Comparison of ENCODE assay signal across 9 cellular contexts in genomic region chr7:130961128-130961601, GRCh38.
DNase-seq lines count a peak whose midpoint lies in the region; ATAC-seq, FAIRE-seq and TF ChIP-seq lines count a peak whose summit lies in the region.
"Had no signal": no experiment of that assay in that cellular context is flagged by ENCODE, and none has a peak within 500 bp of the region (broad histone marks: within the 10 kb centered on the region; RNA-seq: fewer than 3 reads in every experiment).

No MANE protein-coding gene starts in this region.

- H3K9ac ChIP-seq in kidney (ENCODE audit: low read length in 2 of 2), result no peak overlapping the region

- POLR2A ChIA-PET in activated CD4-positive, alpha-beta memory T cell treated with anti-CD3 and anti-CD28 coated beads, Interleukin-2, amount 10 ng/mL, durations not matched to agents 7 days and 5 days (lab: Charles Lee), result interaction anchor here (0.9 to 17.4 kb wide), 28 partner anchors 9 to 270 kb away, joined by 3 to 322 read pairs (median 10); no protein-coding TSS in a partner anchor

- no peak for FAIRE-seq in kidney (lab: Jason Lieb, UNC)

- no peaks in the 10 kb centered on the region for H3K27me3 Mint-ChIP-seq in activated CD4-positive, alpha-beta memory T cell treated with anti-CD3 and anti-CD28 coated beads, Interleukin-2, amount 10 ng/mL, durations not matched to agents 7 days and 5 days

- no peak overlapping the region for H3K4me3 ChIP-seq in kidney (ENCODE audit: low read length in 2 of 2)
- H3K4me3 ChIP-seq: cardiac muscle cell had no signal

- peak overlapping the region; percentile 100 for H3K27ac Mint-ChIP-seq in activated CD4-positive, alpha-beta memory T cell treated with anti-CD3 and anti-CD28 coated beads, Interleukin-2, amount 10 ng/mL, durations not matched to agents 7 days and 5 days

- CTCF ChIA-PET in activated CD4-positive, alpha-beta memory T cell treated with anti-CD3 and anti-CD28 coated beads, Interleukin-2, amount 10 ng/mL, durations not matched to agents 7 days and 5 days (lab: Charles Lee), result interaction anchor here (0.5 to 8.2 kb wide), 17 partner anchors 9 to 79 kb away, joined by 3 to 66 read pairs (median 5); no protein-coding TSS in a partner anchor

- H3K9me3 Mint-ChIP-seq in activated CD4-positive, alpha-beta memory T cell treated with anti-CD3 and anti-CD28 coated beads, Interleukin-2, amount 10 ng/mL, durations not matched to agents 7 days and 5 days, result no peaks in the 10 kb centered on the region

- peak overlapping the region; percentile 93 for H3K4me3 Mint-ChIP-seq in activated CD4-positive, alpha-beta memory T cell treated with anti-CD3 and anti-CD28 coated beads, Interleukin-2, amount 10 ng/mL, durations not matched to agents 7 days and 5 days

- TF ChIP-seq CTCF in GM10266 (IDR thresholded peaks at IDR 0.05; ENCODE audit: control insufficient read depth, insufficient read depth, low read depth, missing control alignments) (no peak), kidney (IDR thresholded peaks at IDR 0.05; ENCODE audit: borderline replicate concordance, extremely low read depth, insufficient read depth) (no peak)

- peaks cover 54% of the 10 kb centered on the region for H3K36me3 Mint-ChIP-seq in activated CD4-positive, alpha-beta memory T cell treated with anti-CD3 and anti-CD28 coated beads, Interleukin-2, amount 10 ng/mL, durations not matched to agents 7 days and 5 days (ENCODE audit: low read depth)

- DNase-seq in GM10266 (ENCODE audit: extremely low spot score), result peak; percentile 59
- peak; percentile 86 for DNase-seq in LoVo (ENCODE audit: low spot score)
- DNase-seq in activated CD4-positive, alpha-beta memory T cell treated with anti-CD3 and anti-CD28 coated beads, Interleukin-2, amount 10 ng/mL, durations not matched to agents 7 days and 5 days, result peak; percentile 86
- DNase-seq in fibroblast of peridontal ligament (ENCODE audit: extremely low read depth), result peak; percentile 88
- peak; percentile 31 to 66 for DNase-seq in stimulated activated CD8-positive, alpha-beta memory T cell treated with anti-CD3 and anti-CD28 coated beads, Interleukin-15, amount 100 ng/mL, for 4 hours (ENCODE audit: low read depth in 2 of 2)
- DNase-seq in kidney, result no peak
- DNase-seq in NCI-H446 (lab: John Stamatoyannopoulos, UW), result no peak

- no peaks in the 10 kb centered on the region for H3K9me3 ChIP-seq in kidney (ENCODE audit: control insufficient read depth in 1 of 2, low read length in 2 of 2)

- peak; percentile 75 for ATAC-seq in GM21825 (IDR thresholded peaks at IDR 0.05; ENCODE audit: unreplicated experiment)

- peaks cover 0 to 7% of the 10 kb centered on the region in 2 donors for H3K36me3 ChIP-seq in kidney (ENCODE audit: control insufficient read depth in 1 of 2, insufficient read depth in 2 of 2, low read length in 2 of 2)
- H3K36me3 ChIP-seq: cardiac muscle cell had no signal

- no peak overlapping the region for H3K27ac ChIP-seq in kidney (ENCODE audit: low read depth in 2 of 2, low read length in 2 of 2)
- H3K27ac ChIP-seq: cardiac muscle cell had no signal

- peaks cover 5% of the 10 kb centered on the region in 2 donors for H3K4me1 ChIP-seq in kidney (ENCODE audit: control insufficient read depth in 1 of 2, insufficient read depth in 1 of 2, low read depth in 1 of 2, low read length in 2 of 2)

- intact Hi-C loops in kidney (cut with DNase I), result no loop called here

- H3K4me1 Mint-ChIP-seq in activated CD4-positive, alpha-beta memory T cell treated with anti-CD3 and anti-CD28 coated beads, Interleukin-2, amount 10 ng/mL, durations not matched to agents 7 days and 5 days, result peaks cover 54% of the 10 kb centered on the region

Comparison
In these comparisons a context has a peak if more than half of its experiments do, and no peak if none do; other contexts are left out.
1. DNase-seq: peak in GM10266 (single experiment), LoVo (single experiment), activated CD4-positive, alpha-beta memory T cell treated with anti-CD3 and anti-CD28 coated beads, Interleukin-2, amount 10 ng/mL, durations not matched to agents 7 days and 5 days (single experiment), fibroblast of peridontal ligament (single experiment) and stimulated activated CD8-positive, alpha-beta memory T cell treated with anti-CD3 and anti-CD28 coated beads, Interleukin-15, amount 100 ng/mL, for 4 hours (2 of 2); none in kidney (single experiment) and NCI-H446 (0 of 2).